Comparison of ENCODE assay signal across 34 cellular contexts in genomic region chr18:30093376-30093775, GRCh38.
"Had no signal": no experiment of that assay in that cellular context is flagged by ENCODE, and none has a peak within 500 bp of the region (broad histone marks: within the 10 kb centered on the region; RNA-seq: fewer than 3 reads in every experiment).

No MANE protein-coding gene starts in this region.

- H3K4me2 ChIP-seq: PC-9 had no signal

- H3K27ac Mint-ChIP-seq: activated CD4-positive, alpha-beta T cell treated with anti-CD3 and anti-CD28 coated beads, Interleukin-2, amount 10 ng/mL, durations not matched to agents 7 days and 5 days; activated CD8-positive, alpha-beta T cell treated with anti-CD3 and anti-CD28 coated beads, Interleukin-2, amount 10 ng/mL, durations not matched to agents 7 days and 5 days; activated naive CD4-positive, alpha-beta T cell treated with anti-CD3 and anti-CD28 coated beads, Interleukin-2, amount 50 U/mL, for 24 hours; activated naive CD8-positive, alpha-beta T cell treated with anti-CD3 and anti-CD28 coated beads, Interleukin-2, amount 10 ng/mL, durations not matched to agents 7 days and 5 days; activated T-cell treated with anti-CD3 and anti-CD28 coated beads, Interleukin-2, amount 50 U/mL, for 24 hours; activated T-helper 2 cell treated with anti-CD3 and anti-CD28 coated beads, Interferon-gamma antibody, Interleukin-2, Interleukin-4, amounts not matched to agents 10 μg/mL and 5 μg/mL and 100 μg/mL, durations not matched to agents 14 hours and 24 hours and 36 hours; brain had no signal

- H3K4me1 Mint-ChIP-seq: activated CD4-positive, alpha-beta T cell treated with anti-CD3 and anti-CD28 coated beads, Interleukin-2, amount 10 ng/mL, durations not matched to agents 7 days and 5 days; activated naive CD4-positive, alpha-beta T cell treated with anti-CD3 and anti-CD28 coated beads, Interleukin-2, amount 50 U/mL, for 24 hours; activated naive CD8-positive, alpha-beta T cell treated with anti-CD3 and anti-CD28 coated beads, Interleukin-2, amount 10 ng/mL, durations not matched to agents 7 days and 5 days; brain had no signal

- H3K36me3 ChIP-seq: MG63, WERI-Rb-1 had no signal

- H3K9me3 Mint-ChIP-seq: brain had no signal

- DNase-seq: activated CD4-positive, alpha-beta T cell treated with anti-CD3 and anti-CD28 coated beads, Interleukin-2, amount 10 ng/mL, durations not matched to agents 7 days and 5 days; activated CD4-positive, alpha-beta T cell treated with anti-CD3 and anti-CD28 coated beads, Interleukin-2, amount 50 U/mL, for 48 hours; activated CD4-positive, CD25-positive, alpha-beta regulatory T cell; activated CD8-positive, alpha-beta T cell treated with anti-CD3 and anti-CD28 coated beads, Interleukin-2, amount 10 ng/mL, durations not matched to agents 7 days and 5 days; activated gamma-delta T cell; activated naive CD4-positive, alpha-beta T cell treated with Interleukin-2 at 50 U/mL for 16 hours; activated naive CD8-positive, alpha-beta T cell treated with anti-CD3 and anti-CD28 coated beads, Interleukin-2, amount 10 ng/mL, durations not matched to agents 7 days and 5 days; activated T-cell treated with anti-CD3 and anti-CD28 coated beads, Interleukin-2, amount 50 U/mL, for 24 hours; central memory CD4-positive, alpha-beta T cell; Kasumi-1; KG1; MG63; NCI-H1048; NCI-H1105 treated with DMSO at 0.1 percent for 48 hours; NCI-H1436; NCI-H1694; NCI-H1930; NCI-H510A; NCI-H526; NCI-H748 treated with DMSO at 0.1 percent for 48 hours; NK-92 treated with Interleukin-12 subunit alpha and Interleukin-12 subunit beta, amount 100 ng/mL, for 24 hours; PC-9; SIG-M5; T-helper 1 cell; T-helper 2 cell; T-helper 9 cell; WERI-Rb-1 had no signal

- H3K27me3 Mint-ChIP-seq: activated CD4-positive, alpha-beta T cell treated with anti-CD3 and anti-CD28 coated beads, Interleukin-2, amount 10 ng/mL, durations not matched to agents 7 days and 5 days; activated naive CD4-positive, alpha-beta T cell treated with anti-CD3 and anti-CD28 coated beads, Interleukin-2, amount 50 U/mL, for 24 hours; activated naive CD8-positive, alpha-beta T cell treated with anti-CD3 and anti-CD28 coated beads, Interleukin-2, amount 10 ng/mL, durations not matched to agents 7 days and 5 days; activated T-cell treated with anti-CD3 and anti-CD28 coated beads, Interleukin-2, amount 50 U/mL, for 24 hours; brain had no signal

- H2AFZ ChIP-seq: PC-9 had no signal

- H3K4me3 ChIP-seq: MG63, PC-9 had no signal

- FAIRE-seq: RCC 7860 had no signal

- H3K27ac ChIP-seq: PC-9, RWPE1, WERI-Rb-1 had no signal

- H3K9me3 ChIP-seq: MG63 had no signal

- H3K27me3 ChIP-seq: MG63 had no signal

- H3K36me3 Mint-ChIP-seq: activated naive CD4-positive, alpha-beta T cell treated with anti-CD3 and anti-CD28 coated beads, Interleukin-2, amount 50 U/mL, for 24 hours; activated naive CD8-positive, alpha-beta T cell treated with anti-CD3 and anti-CD28 coated beads, Interleukin-2, amount 10 ng/mL, durations not matched to agents 7 days and 5 days; brain had no signal

- ATAC-seq: activated CD8-positive, alpha-beta T cell treated with anti-CD3 and anti-CD28 coated beads, Interleukin-2, amount 10 ng/mL, durations not matched to agents 7 days and 5 days; Right ventricle myocardium inferior; SK-N-SH treated with all-trans-retinoic acid at 6 μM for 48 hours had no signal

- H3K4me3 Mint-ChIP-seq: activated CD4-positive, alpha-beta T cell treated with anti-CD3 and anti-CD28 coated beads, Interleukin-2, amount 10 ng/mL, durations not matched to agents 7 days and 5 days; activated CD8-positive, alpha-beta T cell treated with anti-CD3 and anti-CD28 coated beads, Interleukin-2, amount 10 ng/mL, durations not matched to agents 7 days and 5 days; activated naive CD4-positive, alpha-beta T cell treated with anti-CD3 and anti-CD28 coated beads, Interleukin-2, amount 50 U/mL, for 24 hours; activated naive CD8-positive, alpha-beta T cell treated with anti-CD3 and anti-CD28 coated beads, Interleukin-2, amount 10 ng/mL, durations not matched to agents 7 days and 5 days; activated T-cell treated with anti-CD3 and anti-CD28 coated beads, Interleukin-2, amount 50 U/mL, for 24 hours; brain had no signal
